ENCODE assay signal across 14 cellular contexts in genomic region chr20:3616250-3616649, GRCh38. TPM values are rescaled to one million over a fixed set of nuclear protein-coding genes. Genes with fewer than 3 reads are reported as not detected.
DNase-seq lines count a peak whose midpoint lies in the region; ATAC-seq and TF ChIP-seq lines count a peak whose summit lies in the region.
"Had no signal": no experiment of that assay in that cellular context is flagged by ENCODE, and none has a peak within 500 bp of the region (broad histone marks: within the 10 kb centered on the region; RNA-seq: fewer than 3 reads in every experiment).

No MANE protein-coding gene starts in this region.

- H3K9ac ChIP-seq in BLaER1, result no peak overlapping the region; the same call in 1 of the 2 replicates

- peak; percentile 72 for DNase-seq in HT1080 (ENCODE audit: low read depth)
- peak; percentile 74 for DNase-seq in esophagus muscularis mucosa (ENCODE audit: extremely low spot score)
- DNase-seq in lower lobe of right lung, result peak; percentile 80
- no peak for DNase-seq in COLO668 (lab: John Stamatoyannopoulos, UW; ENCODE audit: unreplicated experiment)
- no peak for DNase-seq in NCI-H1092 treated with DMSO at 0.1 percent for 48 hours (lab: John Stamatoyannopoulos, UW)
- DNase-seq: activated CD4-positive, CD25-positive, alpha-beta regulatory T cell; mesenchymal stem cell; NCI-H774 had no signal

- no peak for TF ChIP-seq EP300 in esophagus muscularis mucosa (IDR thresholded peaks at IDR 0.05)

- H3K4me2 ChIP-seq in BLaER1, result peak overlapping the region; percentile 32; the same call in 1 of the 2 replicates

- H3K36me3 ChIP-seq in BLaER1 (peaks cover 11% of the 10 kb centered on the region; the same call in 1 of the 2 replicates), esophagus muscularis mucosa (peaks cover 0 to 12% (median 3%) of the 10 kb centered on the region in 4 donors), lower lobe of right lung (no peaks in the 10 kb centered on the region)

- peak; percentile 91 for ATAC-seq in lower lobe of right lung
- no peak for ATAC-seq in HG02571 (IDR thresholded peaks at IDR 0.05; ENCODE audit: unreplicated experiment)
- no peak for ATAC-seq in HG02588 (IDR thresholded peaks at IDR 0.05; ENCODE audit: unreplicated experiment)
- ATAC-seq: sciatic nerve had no signal

- no peak overlapping the region for H3K27ac ChIP-seq in BLaER1
- H3K27ac ChIP-seq in esophagus muscularis mucosa (replicated peaks in 1 of 4), result no peak overlapping the region
- H3K27ac ChIP-seq in lower lobe of right lung, result peak overlapping the region; percentile 33
- H3K27ac ChIP-seq: C4-2B, thoracic aorta had no signal

- no peaks in the 10 kb centered on the region for H3K9me3 ChIP-seq in BLaER1
- H3K9me3 ChIP-seq in esophagus muscularis mucosa, result no peaks in the 10 kb centered on the region
- H3K9me3 ChIP-seq in lower lobe of right lung, result no peaks in the 10 kb centered on the region
- H3K9me3 ChIP-seq: thoracic aorta had no signal

- no peak for TF ChIP-seq POLR2A in esophagus muscularis mucosa (IDR thresholded peaks at IDR 0.05; ENCODE audit: low read depth)

- TF ChIP-seq CTCF in esophagus muscularis mucosa (IDR thresholded peaks at IDR 0.05), result no peak
- no peak for TF ChIP-seq CTCF in lower lobe of right lung (IDR thresholded peaks at IDR 0.05)

- H3K4me3 ChIP-seq in BLaER1 (no peak overlapping the region), esophagus muscularis mucosa (no peak overlapping the region), lower lobe of right lung (no peak overlapping the region)
- H3K4me3 ChIP-seq: thoracic aorta had no signal

- H4K20me1 ChIP-seq in BLaER1, result no peaks in the 10 kb centered on the region

- 56% methylated on average over 4 of the region's 4 CpGs for WGBS in esophagus muscularis mucosa

- H3K27me3 ChIP-seq in BLaER1, result no peaks in the 10 kb centered on the region
- H3K27me3 ChIP-seq in esophagus muscularis mucosa, result no peaks in the 10 kb centered on the region
- H3K27me3 ChIP-seq in lower lobe of right lung (ENCODE audit: low read depth), result no peaks in the 10 kb centered on the region

- H3K4me1 ChIP-seq in BLaER1 (peaks cover 53% of the 10 kb centered on the region), esophagus muscularis mucosa (peaks cover 0 to 4% (median 0%) of the 10 kb centered on the region in 4 donors), lower lobe of right lung (peaks cover 18% of the 10 kb centered on the region)

- intact Hi-C loops in esophagus muscularis mucosa (cut with DNase I), result no loop called here
- intact Hi-C loops in lower lobe of right lung (cut with DNase I), result no loop called here

RNA-seq across cellular contexts. Expression of gene GFRA4, which starts 46.9 kb away (rescaled TPM):
- not detected in 2 replicates for total RNA-seq in HT1080 (2014; rRNA removed; shearing (Covaris generic))
- polyA plus RNA-seq in HT1080 (2015; cell fraction: cytosol; rRNA removed), result not detected in 2 replicates
- polyA plus RNA-seq in HT1080 (2015; cell fraction: nucleus; rRNA removed), result not detected in 2 replicates
- total RNA-seq in esophagus muscularis mucosa, result not detected
- total RNA-seq in lower lobe of right lung, result not detected
- total RNA-seq: sciatic nerve, thoracic aorta had no signal

Comparison
In these comparisons a context has a peak if more than half of its experiments do, and no peak if none do; other contexts are left out.
1. DNase-seq: peak in HT1080 (single experiment), esophagus muscularis mucosa (single experiment) and lower lobe of right lung (single experiment); none in COLO668 (single experiment) and NCI-H1092 treated with DMSO at 0.1 percent for 48 hours (single experiment).
2. ATAC-seq: peak in lower lobe of right lung (2 of 2); none in HG02571 (single experiment) and HG02588 (single experiment).